ENCODE assay signal across 10 cellular contexts in genomic region chr18:72866901-72867701, GRCh38. TPM values are rescaled to one million over a fixed set of nuclear protein-coding genes. Genes with fewer than 3 reads are reported as not detected.
A peak's percentile ranks its signal among the peaks of the same experiment; 100 is the strongest.
DNase-seq lines count a peak whose midpoint lies in the region; ATAC-seq and TF ChIP-seq lines count a peak whose summit lies in the region.
"Had no signal": no experiment of that assay in that cellular context is flagged by ENCODE, and none has a peak within 500 bp of the region (broad histone marks: within the 10 kb centered on the region; RNA-seq: fewer than 3 reads in every experiment).

No MANE protein-coding gene starts in this region.

- POLR2A ChIA-PET in A673 (lab: Charles Lee; ENCODE audit: low non-redundant PET), result no interaction called here

- TF ChIP-seq EP300 in ovary (IDR thresholded peaks at IDR 0.05), result no peak

- DNase-seq in A673 (ENCODE audit: low spot score) (peak; percentile 23), HuH-7.5 (ENCODE audit: low spot score) (no peak), ovary (no peak), NCI-H526 (lab: John Stamatoyannopoulos, UW) (no peak), superior temporal gyrus (ENCODE audit: extremely low spot score) (no peak)

- H3K4me1 ChIP-seq in A673 (ENCODE audit: insufficient read depth, low read length, poor library complexity, severe bottlenecking), result no peaks in the 10 kb centered on the region
- peaks cover 9% of the 10 kb centered on the region for H3K4me1 ChIP-seq in iPS-20b (ENCODE audit: insufficient read depth, low read length)
- H3K4me1 ChIP-seq in ovary (ENCODE audit: insufficient read depth), result peaks cover 3% of the 10 kb centered on the region

- no peak for TF ChIP-seq CTCF in A673 (conservative IDR thresholded peaks at IDR 0.05; ENCODE audit: low read depth, low read length)
- no peak for TF ChIP-seq CTCF in ovary (IDR thresholded peaks at IDR 0.05)

- intact Hi-C loops in A673 (cut with micrococcal nuclease; ENCODE audit: unreplicated experiment) (loop anchor here (5.0 kb wide), 1 partner anchor 95 kb away; no protein-coding TSS in a partner anchor), ovary (cut with DNase I) (no loop called here)

- WGBS in ovary, 3 donors, result 0 to 1% (median 1%) methylated on average over 67 to 96 of the region's 96 CpGs

- H3K9ac ChIP-seq in iPS-20b (ENCODE audit: low read depth, low read length), result 0 out of 2 replicates have a peak overlapping the region, but pooled peaks have one; percentile 2

- no TSS peak for BruUV-seq in A673 (replicated peaks; lab: Mats Ljungman, UMichigan)

- H3K36me3 ChIP-seq in A673 (ENCODE audit: insufficient read depth, low read length, poor library complexity, severe bottlenecking) (no peaks in the 10 kb centered on the region), iPS-20b (ENCODE audit: insufficient read depth, low read depth, low read length) (peaks cover 16% of the 10 kb centered on the region; the same call in 1 of the 2 replicates), ovary (no peaks in the 10 kb centered on the region)

- no peaks in the 10 kb centered on the region for H3K9me3 ChIP-seq in A673 (ENCODE audit: low read depth, low read length, poor library complexity, severe bottlenecking)
- H3K9me3 ChIP-seq in iPS-20b (ENCODE audit: insufficient read depth, low read depth, low read length), result no peaks in the 10 kb centered on the region
- H3K9me3 ChIP-seq in ovary, result no peaks in the 10 kb centered on the region

- peak overlapping the region; percentile 51 for H3K4me3 ChIP-seq in A673 (ENCODE audit: low read depth, low read length, poor library complexity, severe bottlenecking)
- H3K4me3 ChIP-seq in iPS-20b (ENCODE audit: low read length), result peak overlapping the region; percentile 70
- no peak overlapping the region for H3K4me3 ChIP-seq in ovary

- H3K27me3 ChIP-seq in A673 (replicated peaks; ENCODE audit: insufficient read depth, low read depth, low read length, poor library complexity) (peaks cover 37% of the 10 kb centered on the region), iPS-20b (ENCODE audit: insufficient read depth, low read length) (peaks cover 59% of the 10 kb centered on the region), ovary (no peaks in the 10 kb centered on the region)

- peak; percentile 29 for ATAC-seq in GM21381 (IDR thresholded peaks at IDR 0.05; ENCODE audit: unreplicated experiment)
- ATAC-seq: Panc1 had no signal

- H3K27ac ChIP-seq in A673 (ENCODE audit: low read depth, low read length, poor library complexity, severe bottlenecking) (no peak overlapping the region), iPS-20b (ENCODE audit: low read length) (no peak overlapping the region), ovary (no peak overlapping the region)

- no peak for TF ChIP-seq POLR2A in ovary (IDR thresholded peaks at IDR 0.05)

- CTCF ChIA-PET in A673 (lab: Charles Lee), result no interaction called here

TF ChIP-seq in PFSK-1, 5 proteins besides CTCF, POLR2A, EP300 and RAD21:
- TF ChIP-seq TAF1 (IDR thresholded peaks at IDR 0.05; ENCODE audit: borderline replicate concordance, insufficient read depth, low read length), result no peak
- peak; percentile 35; the same call in 1 of the 2 replicates for TF ChIP-seq SIN3A (IDR thresholded peaks at IDR 0.05; ENCODE audit: borderline replicate concordance, insufficient read depth, low read length)
- peak; percentile 20 for TF ChIP-seq FOXP2 (optimal IDR thresholded peaks at IDR 0.05; ENCODE audit: borderline replicate concordance, extremely low read depth, extremely low read length, insufficient read depth)
- TF ChIP-seq, protein P1, sequence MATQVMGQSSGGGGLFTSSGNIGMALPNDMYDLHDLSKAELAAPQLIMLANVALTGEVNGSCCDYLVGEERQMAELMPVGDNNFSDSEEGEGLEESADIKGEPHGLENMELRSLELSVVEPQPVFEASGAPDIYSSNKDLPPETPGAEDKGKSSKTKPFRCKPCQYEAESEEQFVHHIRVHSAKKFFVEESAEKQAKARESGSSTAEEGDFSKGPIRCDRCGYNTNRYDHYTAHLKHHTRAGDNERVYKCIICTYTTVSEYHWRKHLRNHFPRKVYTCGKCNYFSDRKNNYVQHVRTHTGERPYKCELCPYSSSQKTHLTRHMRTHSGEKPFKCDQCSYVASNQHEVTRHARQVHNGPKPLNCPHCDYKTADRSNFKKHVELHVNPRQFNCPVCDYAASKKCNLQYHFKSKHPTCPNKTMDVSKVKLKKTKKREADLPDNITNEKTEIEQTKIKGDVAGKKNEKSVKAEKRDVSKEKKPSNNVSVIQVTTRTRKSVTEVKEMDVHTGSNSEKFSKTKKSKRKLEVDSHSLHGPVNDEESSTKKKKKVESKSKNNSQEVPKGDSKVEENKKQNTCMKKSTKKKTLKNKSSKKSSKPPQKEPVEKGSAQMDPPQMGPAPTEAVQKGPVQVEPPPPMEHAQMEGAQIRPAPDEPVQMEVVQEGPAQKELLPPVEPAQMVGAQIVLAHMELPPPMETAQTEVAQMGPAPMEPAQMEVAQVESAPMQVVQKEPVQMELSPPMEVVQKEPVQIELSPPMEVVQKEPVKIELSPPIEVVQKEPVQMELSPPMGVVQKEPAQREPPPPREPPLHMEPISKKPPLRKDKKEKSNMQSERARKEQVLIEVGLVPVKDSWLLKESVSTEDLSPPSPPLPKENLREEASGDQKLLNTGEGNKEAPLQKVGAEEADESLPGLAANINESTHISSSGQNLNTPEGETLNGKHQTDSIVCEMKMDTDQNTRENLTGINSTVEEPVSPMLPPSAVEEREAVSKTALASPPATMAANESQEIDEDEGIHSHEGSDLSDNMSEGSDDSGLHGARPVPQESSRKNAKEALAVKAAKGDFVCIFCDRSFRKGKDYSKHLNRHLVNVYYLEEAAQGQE (IDR thresholded peaks at IDR 0.05; ENCODE audit: insufficient read depth in 1 of 2, low read depth in 2 of 2, low read length in 2 of 2), result no peak

RNA-seq across cellular contexts. Expression of gene NETO1, which starts 0.7 kb away (rescaled TPM):
- 12.1 and 17.6 TPM in 2 replicates for total RNA-seq in A673 (2021)
- polyA plus RNA-seq in PFSK-1 (2012; ENCODE audit: insufficient read length, low read depth), result 42.0 TPM
- 1 to 10 TPM in 1 of 7 donors, not detected in 6; 2.0 TPM for total RNA-seq in ovary
- not detected for polyA plus RNA-seq in ovary
- polyA plus RNA-seq: esophagus had no signal
